8 cellular contexts compared by ENCODE assay signal in genomic region chr17:81238490-81238814, GRCh38. TPM values are rescaled to one million over a fixed set of nuclear protein-coding genes. Genes with fewer than 3 reads are reported as not detected.
A peak's percentile ranks its signal among the peaks of the same experiment; 100 is the strongest.
DNase-seq lines count a peak whose midpoint lies in the region; FAIRE-seq and TF ChIP-seq lines count a peak whose summit lies in the region.

No MANE protein-coding gene starts in this region.

- peaks cover 31% of the 10 kb centered on the region for H3K4me1 ChIP-seq in Caco-2

- H3K36me3 Mint-ChIP-seq in Caco-2 (ENCODE audit: insufficient read depth, unreplicated experiment) (peaks cover 48% of the 10 kb centered on the region), neural crest cell (ENCODE audit: low read depth) (no peaks in the 10 kb centered on the region)

- FAIRE-seq in urothelium cell line (lab: Jason Lieb, UNC), result no peak

- POLR2A ChIA-PET in Caco-2 (lab: Charles Lee), result interaction anchor here (0.6 to 1.5 kb wide), 6 partner anchors 16 to 274 kb away, joined by 3 to 34 read pairs (median 4); partner anchors contain the start of genes BAHCC1 and CEP131

- H3K9me3 ChIP-seq in Caco-2, result no peaks in the 10 kb centered on the region

- H3K27me3 Mint-ChIP-seq in Caco-2 (ENCODE audit: insufficient read depth, unreplicated experiment) (no peaks in the 10 kb centered on the region), neural crest cell (ENCODE audit: low read depth) (peaks cover 2% of the 10 kb centered on the region)

- DNase-seq in Caco-2 (no peak), HL-60 (ENCODE audit: low read depth in 1 of 2, low spot score in 1 of 2) (no peak), coronary artery (ENCODE audit: low spot score) (no peak), neural crest cell (ENCODE audit: low read depth, low spot score) (no peak), Ammon's horn (ENCODE audit: low spot score) (no peak), NCI-H226 (no peak), NCI-H1417 treated with DMSO at 0.1 percent for 48 hours (lab: John Stamatoyannopoulos, UW) (no peak), urothelium cell line (ENCODE audit: low spot score) (no peak)

- H3K36me3 ChIP-seq in Caco-2 (ENCODE audit: control insufficient read depth, insufficient read depth, low read length), result no peaks in the 10 kb centered on the region

- peaks cover 19% of the 10 kb centered on the region for H3K4me1 Mint-ChIP-seq in Caco-2 (ENCODE audit: low read depth, unreplicated experiment)
- H3K4me1 Mint-ChIP-seq in neural crest cell, result peaks cover 26% of the 10 kb centered on the region

- H3K9me3 Mint-ChIP-seq in Caco-2 (ENCODE audit: unreplicated experiment), result no peaks in the 10 kb centered on the region
- H3K9me3 Mint-ChIP-seq in neural crest cell, result no peaks in the 10 kb centered on the region

- intact Hi-C loops in Caco-2 (cut with micrococcal nuclease; ENCODE audit: unreplicated experiment), result loop anchor here (2.0 kb wide), 1 partner anchor 106 kb away; no protein-coding TSS in a partner anchor

- H3K4me3 Mint-ChIP-seq in Caco-2 (ENCODE audit: unreplicated experiment), result peak overlapping the region; percentile 82
- peak overlapping the region; percentile 81 for H3K4me3 Mint-ChIP-seq in neural crest cell

- CTCF ChIA-PET in Caco-2 (lab: Charles Lee), result interaction anchor here (1.1 to 1.5 kb wide), 5 partner anchors 16 to 249 kb away, joined by 3 to 11 read pairs (median 3); partner anchors contain the start of genes BAHCC1 and CEP131

- no peaks in the 10 kb centered on the region for H3K27me3 ChIP-seq in Caco-2 (replicated peaks; ENCODE audit: control insufficient read depth, insufficient read depth, low read length)
- no peaks in the 10 kb centered on the region for H3K27me3 ChIP-seq in HL-60 (ENCODE audit: insufficient read depth, poor library complexity, severe bottlenecking)

- H3K4me3 ChIP-seq in Caco-2 (ENCODE audit: low read depth, low read length) (peak overlapping the region; percentile 91), HL-60 (replicated peaks; ENCODE audit: insufficient read depth, low read length) (peak overlapping the region; percentile 97), coronary artery (peak overlapping the region; percentile 100)

- TF ChIP-seq CTCF in Caco-2 (IDR thresholded peaks at IDR 0.05; ENCODE audit: insufficient read depth in 1 of 2, low read depth in 1 of 2, low read length in 1 of 2, severe bottlenecking in 1 of 2, unreplicated experiment in 1 of 2), result no peak
- no peak for TF ChIP-seq CTCF in HL-60 (IDR thresholded peaks at IDR 0.05; ENCODE audit: insufficient read depth, low read length)
- TF ChIP-seq CTCF in coronary artery (IDR thresholded peaks at IDR 0.05), result no peak
- no peak for TF ChIP-seq CTCF in neural crest cell (conservative IDR thresholded peaks at IDR 0.05)

- peak overlapping the region; percentile 62 for H3K27ac ChIP-seq in HL-60 (replicated peaks)
- H3K27ac ChIP-seq in coronary artery, result peak overlapping the region; percentile 17 to 84

- BruUV-seq in Caco-2 (replicated peaks; lab: Mats Ljungman, UMichigan), result no TSS peak

- H3K27ac Mint-ChIP-seq in Caco-2 (ENCODE audit: unreplicated experiment), result no peak overlapping the region
- H3K27ac Mint-ChIP-seq in neural crest cell (ENCODE audit: unreplicated experiment), result no peak overlapping the region

RNA-seq across cellular contexts. Expression of gene TEPSIN, which starts 0.4 kb away (rescaled TPM):
- total RNA-seq in Caco-2 (2022) (38.7 and 40.3 TPM in 2 replicates), neural crest cell (36.9 and 40.4 TPM in 2 replicates)

RNA-seq across cellular contexts. Expression of gene NDUFAF8, which starts 0.7 kb away (rescaled TPM):
- total RNA-seq in Caco-2 (2022) (65.0 and 66.7 TPM in 2 replicates), neural crest cell (54.5 and 68.2 TPM in 2 replicates)

RNA-seq across cellular contexts. Expression of gene CEP131, which starts 15.7 kb away (rescaled TPM):
- total RNA-seq in Caco-2 (2022) (28.4 and 29.4 TPM in 2 replicates), neural crest cell (40.7 and 42.5 TPM in 2 replicates)

RNA-seq across cellular contexts. Expression of gene SLC38A10, which starts 56.7 kb away (rescaled TPM):
- 131 and 137 TPM in 2 replicates for total RNA-seq in Caco-2 (2022)
- 59.6 and 63.3 TPM in 2 replicates for total RNA-seq in neural crest cell
